Comparison of ENCODE assay signal across 13 cellular contexts in genomic region chr20:21512634-21513180, GRCh38. TPM values are rescaled to one million over a fixed set of nuclear protein-coding genes. Genes with fewer than 3 reads are reported as not detected.
A peak's percentile ranks its signal among the peaks of the same experiment; 100 is the strongest.
DNase-seq lines count a peak whose midpoint lies in the region; ATAC-seq, FAIRE-seq and TF ChIP-seq lines count a peak whose summit lies in the region.
"Had no signal": no experiment of that assay in that cellular context is flagged by ENCODE, and none has a peak within 500 bp of the region (broad histone marks: within the 10 kb centered on the region; RNA-seq: fewer than 3 reads in every experiment).

No MANE protein-coding gene starts in this region.

- no peak for ATAC-seq in CD8-positive, alpha-beta T cell
- ATAC-seq in psoas muscle, result peak in 1 of 4 donors; percentile 36
- ATAC-seq: HCT116, left lung had no signal

- POLR2A ChIA-PET in CD8-positive, alpha-beta T cell (lab: Charles Lee), result no interaction called here
- POLR2A ChIA-PET in endothelial cell of umbilical vein (lab: Charles Lee), result no interaction called here

- DNase-seq in CD8-positive, alpha-beta T cell, result no peak
- DNase-seq in MG63 (peak; percentile 45), endothelial cell of umbilical vein (ENCODE audit: low read depth, low spot score) (no peak), psoas muscle (no peak), tibial nerve (ENCODE audit: low spot score in 2 of 2) (no peak), cerebellar nuclear complex (lab: John Stamatoyannopoulos, UW) (no peak), AML-193 (lab: John Stamatoyannopoulos, UW) (no peak)
- DNase-seq in stimulated activated CD4-positive, alpha-beta T cell treated with anti-CD3 and anti-CD28 coated beads, Interleukin-4, amount 100 ng/mL, for 4 hours, result no peak
- DNase-seq: NCI-H524 had no signal

- no TSS peak for BruUV-seq in endothelial cell of umbilical vein (replicated peaks; lab: Mats Ljungman, UMichigan)

- H3K36me3 Mint-ChIP-seq in CD8-positive, alpha-beta T cell, result no peaks in the 10 kb centered on the region

- intact Hi-C loops in CD8-positive, alpha-beta T cell (cut with DNase I, micrococcal nuclease), result no loop called here
- intact Hi-C loops in endothelial cell of umbilical vein (cut with micrococcal nuclease), result no loop called here
- intact Hi-C loops in psoas muscle (cut with DNase I), result no loop called here

- H3K79me2 ChIP-seq in endothelial cell of umbilical vein (ENCODE audit: control insufficient read depth, insufficient read depth, low read length), result no peaks in the 10 kb centered on the region

- H3K4me2 ChIP-seq in endothelial cell of umbilical vein (ENCODE audit: insufficient read depth, low read length), result no peak overlapping the region

- peaks cover 60% of the 10 kb centered on the region for H3K27me3 ChIP-seq in CD8-positive, alpha-beta T cell (ENCODE audit: insufficient read depth, low read length)
- H3K27me3 ChIP-seq in MG63, result no peaks in the 10 kb centered on the region
- H3K27me3 ChIP-seq in endothelial cell of umbilical vein (ENCODE audit: control insufficient read depth in 2 of 2, insufficient read depth in 2 of 2, low read length in 2 of 2), result peaks cover 80 to 91% of the 10 kb centered on the region in 2 experiments
- H3K27me3 ChIP-seq in psoas muscle (ENCODE audit: insufficient read depth in 3 of 3, low read length in 2 of 3), result peaks cover 0 to 100% (median 66%) of the 10 kb centered on the region in 3 donors
- peaks cover 7 to 100% of the 10 kb centered on the region in 2 donors for H3K27me3 ChIP-seq in tibial nerve

- H3K9me1 ChIP-seq in endothelial cell of umbilical vein (replicated peaks; ENCODE audit: control insufficient read depth, extremely low read depth, insufficient read depth, low read length), result no peaks in the 10 kb centered on the region

- peaks cover 63% of the 10 kb centered on the region for H3K4me1 ChIP-seq in CD8-positive, alpha-beta T cell (ENCODE audit: insufficient read depth, low read length)
- H3K4me1 ChIP-seq in endothelial cell of umbilical vein (ENCODE audit: control insufficient read depth, extremely low read depth, insufficient read depth, low read length) (peaks cover 15% of the 10 kb centered on the region), psoas muscle (peaks cover 32% of the 10 kb centered on the region), tibial nerve (peaks cover 0 to 93% (median 45%) of the 10 kb centered on the region in 4 donors)

- H3K4me3 Mint-ChIP-seq in CD8-positive, alpha-beta T cell, result peak overlapping the region; percentile 49
- H3K4me3 Mint-ChIP-seq: dendritic cell treated with granulocyte-macrophage colony-stimulating factor and Interleukin-4, amounts not matched to agents 40 ng/mL and 50 ng/mL, for 4 days had no signal

- no peaks in the 10 kb centered on the region for H3K9me3 ChIP-seq in CD8-positive, alpha-beta T cell (ENCODE audit: low read length)
- H3K9me3 ChIP-seq in MG63 (no peaks in the 10 kb centered on the region), endothelial cell of umbilical vein (replicated peaks; ENCODE audit: control insufficient read depth, insufficient read depth, low read length) (no peaks in the 10 kb centered on the region), psoas muscle (no peaks in the 10 kb centered on the region), tibial nerve (no peaks in the 10 kb centered on the region)
- H3K9me3 ChIP-seq: left lung had no signal

- H3K27ac ChIP-seq in CD8-positive, alpha-beta T cell (ENCODE audit: low read depth, low read length), result no peak overlapping the region
- H3K27ac ChIP-seq in endothelial cell of umbilical vein (ENCODE audit: insufficient read depth, low read depth, low read length), result no peak overlapping the region
- H3K27ac ChIP-seq in psoas muscle, result no peak overlapping the region
- no peak overlapping the region for H3K27ac ChIP-seq in tibial nerve
- H3K27ac ChIP-seq: left lung had no signal

- TF ChIP-seq CTCF in CD8-positive, alpha-beta T cell (IDR thresholded peaks at IDR 0.05), result no peak
- TF ChIP-seq CTCF in endothelial cell of umbilical vein (IDR thresholded peaks at IDR 0.05; ENCODE audit: extremely low read depth in 1 of 2, insufficient read depth in 1 of 2, low read depth in 1 of 2, low read length in 2 of 2), result no peak
- no peak for TF ChIP-seq CTCF in psoas muscle (IDR thresholded peaks at IDR 0.05)
- no peak for TF ChIP-seq CTCF in tibial nerve (IDR thresholded peaks at IDR 0.05)

- no peak for FAIRE-seq in endothelial cell of umbilical vein (lab: Jason Lieb, UNC)
- FAIRE-seq: HTR-8/SVneo had no signal

- no peaks in the 10 kb centered on the region for H4K20me1 ChIP-seq in endothelial cell of umbilical vein (replicated peaks; ENCODE audit: control insufficient read depth, extremely low read depth, insufficient read depth, low read length)

- CTCF ChIA-PET in CD8-positive, alpha-beta T cell (lab: Charles Lee), result no interaction called here
- CTCF ChIA-PET in endothelial cell of umbilical vein (lab: Charles Lee), result interaction anchor here (0.7 kb wide), 1 partner anchor 277 kb away, joined by 4 read pairs; no protein-coding TSS in a partner anchor

- peaks cover 45% of the 10 kb centered on the region for H3K4me1 Mint-ChIP-seq in CD8-positive, alpha-beta T cell (ENCODE audit: low read depth)

- no peak overlapping the region for H3K9ac ChIP-seq in endothelial cell of umbilical vein (replicated peaks; ENCODE audit: extremely low read depth, insufficient read depth, low read length)

- peaks cover 61% of the 10 kb centered on the region for H3K27me3 Mint-ChIP-seq in CD8-positive, alpha-beta T cell (ENCODE audit: low read depth)

- no peak overlapping the region for H3K27ac Mint-ChIP-seq in CD8-positive, alpha-beta T cell
- H3K27ac Mint-ChIP-seq: dendritic cell treated with granulocyte-macrophage colony-stimulating factor and Interleukin-4, amounts not matched to agents 40 ng/mL and 50 ng/mL, for 4 days had no signal

- dilution Hi-C loops in endothelial cell of umbilical vein (cut with MboI; ENCODE audit: extremely low pct_ligation_motif_present, low sequenced_read_pairs), result no loop called here

- TF ChIP-seq POLR2A in endothelial cell of umbilical vein (IDR thresholded peaks at IDR 0.05; ENCODE audit: low read depth, low read length), result no peak
- no peak for TF ChIP-seq POLR2A in tibial nerve (IDR thresholded peaks at IDR 0.05)

- H3K4me3 ChIP-seq in CD8-positive, alpha-beta T cell (ENCODE audit: low read depth, low read length), result no peak overlapping the region
- H3K4me3 ChIP-seq in MG63, result peak overlapping the region; percentile 59
- no peak overlapping the region for H3K4me3 ChIP-seq in endothelial cell of umbilical vein (replicated peaks in 1 of 3; ENCODE audit: insufficient read depth in 1 of 3, low read depth in 1 of 3, low read length in 3 of 3)
- peak overlapping the region; percentile 21 for H3K4me3 ChIP-seq in psoas muscle
- H3K4me3 ChIP-seq in tibial nerve, result peak overlapping the region in 1 of 4 donors; percentile 40
- H3K4me3 ChIP-seq: left lung had no signal

- WGBS in psoas muscle, 3 donors, result 1% methylated on average over 34 of the region's 34 CpGs
- WGBS in tibial nerve, 2 donors, result 0 to 1% methylated on average over 34 of the region's 34 CpGs

- no peak for TF ChIP-seq EP300 in tibial nerve (IDR thresholded peaks at IDR 0.05)

- no peaks in the 10 kb centered on the region for H3K36me3 ChIP-seq in CD8-positive, alpha-beta T cell (ENCODE audit: insufficient read depth, low read length)
- H3K36me3 ChIP-seq in MG63, result no peaks in the 10 kb centered on the region
- no peaks in the 10 kb centered on the region for H3K36me3 ChIP-seq in endothelial cell of umbilical vein (ENCODE audit: control insufficient read depth in 2 of 2, extremely low read depth in 1 of 2, insufficient read depth in 2 of 2, low read length in 2 of 2)
- H3K36me3 ChIP-seq in psoas muscle (ENCODE audit: insufficient read depth in 1 of 2, low read depth in 1 of 2), result no peaks in the 10 kb centered on the region
- H3K36me3 ChIP-seq in tibial nerve, result no peaks in the 10 kb centered on the region
- H3K36me3 ChIP-seq: left lung had no signal

- no peaks in the 10 kb centered on the region for H3K9me3 Mint-ChIP-seq in CD8-positive, alpha-beta T cell
- H3K9me3 Mint-ChIP-seq: dendritic cell treated with granulocyte-macrophage colony-stimulating factor and Interleukin-4, amounts not matched to agents 40 ng/mL and 50 ng/mL, for 4 days had no signal

- H2AFZ ChIP-seq in endothelial cell of umbilical vein (ENCODE audit: low read depth, low read length), result no peak overlapping the region

TF ChIP-seq in endothelial cell of umbilical vein, 7 proteins besides CTCF, POLR2A, EP300 and RAD21:
- TF ChIP-seq POLR2AphosphoS5 (IDR thresholded peaks at IDR 0.05; ENCODE audit: insufficient read depth, low read depth, low read length), result no peak
- no peak for TF ChIP-seq JUN (IDR thresholded peaks at IDR 0.05; ENCODE audit: borderline replicate concordance, insufficient read depth, insufficient read length, low read depth)
- TF ChIP-seq EZH2 (IDR thresholded peaks at IDR 0.05; ENCODE audit: borderline replicate concordance, low read depth, low read length, severe bottlenecking), result peak; percentile 88
- TF ChIP-seq FOS (IDR thresholded peaks at IDR 0.05; ENCODE audit: borderline replicate concordance, insufficient read depth, low read length), result no peak
- TF ChIP-seq MAX (IDR thresholded peaks at IDR 0.05; ENCODE audit: insufficient read depth, insufficient read length), result no peak
TF ChIP-seq in endothelial cell of umbilical vein: peak in this region for 1.

RNA-seq across cellular contexts. Expression of gene NKX2-2, which starts 1.2 kb away (rescaled TPM):
- total RNA-seq in CD8-positive, alpha-beta T cell, result not detected
- total RNA-seq in MG63 (2014; rRNA removed; shearing (Covaris generic); ENCODE audit: low replicate concordance), result 3.1 and 8.1 TPM in 2 replicates
- total RNA-seq in endothelial cell of umbilical vein, result not detected in 2 replicates
- not detected in 2 replicates for polyA plus RNA-seq in endothelial cell of umbilical vein
- polyA plus RNA-seq in endothelial cell of umbilical vein (2011; cell fraction: cytosol; rRNA removed), result not detected in 2 replicates
- polyA plus RNA-seq in endothelial cell of umbilical vein (2011; cell fraction: nucleus; rRNA removed), result not detected in 2 replicates
- polyA plus RNA-seq in endothelial cell of umbilical vein (2012), result not detected in 2 replicates
- not detected in 2 replicates for polyA minus RNA-seq in endothelial cell of umbilical vein
- not detected for polyA minus RNA-seq in endothelial cell of umbilical vein (2011; cell fraction: cytosol; rRNA and poly(A)+ RNA removed)
- polyA minus RNA-seq in endothelial cell of umbilical vein (2011; cell fraction: nucleus; rRNA and poly(A)+ RNA removed), result not detected in 2 replicates
- total RNA-seq in psoas muscle, result not detected
- not detected for polyA plus RNA-seq in psoas muscle
- total RNA-seq in tibial nerve, result not detected
- total RNA-seq: left lung had no signal

Comparison
In these comparisons a context has a peak if more than half of its experiments do, and no peak if none do; other contexts are left out.
1. H3K4me3 ChIP-seq: peak in MG63 (single experiment) and psoas muscle (single experiment); none in CD8-positive, alpha-beta T cell (single experiment) and endothelial cell of umbilical vein (0 of 3).